In the genomic region with DNA sequence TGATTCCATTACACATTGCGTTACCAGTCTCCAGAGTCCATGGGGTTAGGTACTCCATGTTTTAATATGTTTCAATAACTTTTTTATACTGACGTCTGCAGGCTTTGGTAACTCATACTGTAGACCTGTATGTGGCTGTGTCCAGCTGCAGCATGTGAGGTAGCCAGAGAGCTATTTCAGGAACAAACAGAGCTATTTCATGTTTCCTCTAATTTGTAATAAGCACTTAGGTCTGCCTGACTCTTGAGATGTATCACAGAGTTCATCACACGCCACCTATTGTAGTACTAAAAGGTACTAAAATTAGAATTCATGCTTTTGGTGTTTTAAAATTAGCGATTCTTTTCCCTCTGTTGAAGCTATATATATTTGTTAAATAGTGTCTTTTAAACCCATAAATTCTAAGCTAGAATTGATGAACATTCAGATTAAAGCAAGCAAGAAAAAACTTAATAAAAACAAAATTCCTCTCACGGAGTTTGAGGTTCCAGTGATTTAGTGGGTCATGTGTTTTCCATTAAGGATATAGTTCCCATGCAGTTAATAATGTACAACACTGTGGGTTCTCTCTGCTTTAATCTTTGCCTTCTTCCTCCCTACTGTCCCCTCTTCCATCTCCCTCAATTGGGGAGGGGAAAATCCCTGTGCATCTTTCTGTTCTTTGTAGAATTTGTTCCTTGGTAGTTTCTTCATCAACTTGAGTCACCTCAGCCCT, we compare ENCODE assay signal across 11 cellular contexts. TPM values are rescaled to one million over a fixed set of nuclear protein-coding genes. Genes with fewer than 3 reads are reported as not detected.
DNase-seq lines count a peak whose midpoint lies in the region; ATAC-seq, FAIRE-seq and TF ChIP-seq lines count a peak whose summit lies in the region.
"Had no signal": no experiment of that assay in that cellular context is flagged by ENCODE, and none has a peak within 500 bp of the region (broad histone marks: within the 10 kb centered on the region; RNA-seq: fewer than 3 reads in every experiment).

No MANE protein-coding gene starts in this region.

- 45% methylated on average over 5 of the region's 5 CpGs for WGBS in K562 (ENCODE audit: insufficient coverage, low coverage, missing lambda C conversion rate)

- H3K4me3 ChIP-seq in K562: no peak overlapping the region
- no peak overlapping the region for H3K4me3 ChIP-seq in mucosa of rectum (ENCODE audit: low read length in 2 of 2)

- H4K20me1 ChIP-seq in K562 (replicated peaks; ENCODE audit: control insufficient read depth, insufficient read depth, low read length): 0 out of 2 replicates have a peak, but pooled peaks cover 3% of the 10 kb centered on the region

- TF ChIP-seq EP300 in K562 (IDR thresholded peaks at IDR 0.05; ENCODE audit: low read length): no peak

- no TSS peak for BruUV-seq in K562 (replicated peaks; lab: Mats Ljungman, UMichigan)

- H3K9me3 ChIP-seq in K562 (replicated peaks; ENCODE audit: control insufficient read depth, insufficient read depth, low read depth, low read length) (no peaks in the 10 kb centered on the region), mucosa of rectum (ENCODE audit: control insufficient read depth in 2 of 2, low read length in 2 of 2) (no peaks in the 10 kb centered on the region)

- CTCF ChIA-PET in K562 (lab: Yijun Ruan, JAX; ENCODE audit: low intra/inter-chr PET ratio): no interaction called here

- in situ Hi-C loops in K562 (cut with MboI): no loop called here

- no peaks in the 10 kb centered on the region for H3K9me3 Mint-ChIP-seq in stimulated activated naive CD8-positive, alpha-beta T cell treated with anti-CD3 and anti-CD28 coated beads, Interleukin-15, Interleukin-2, amounts not matched to agents 100 ng/mL and 50 ng/mL, for 24 hours

- no peak for TF ChIP-seq POLR2A in K562 (conservative IDR thresholded peaks at IDR 0.05)

- no peak overlapping the region for H3K4me3 Mint-ChIP-seq in stimulated activated naive CD8-positive, alpha-beta T cell treated with anti-CD3 and anti-CD28 coated beads, Interleukin-15, Interleukin-2, amounts not matched to agents 100 ng/mL and 50 ng/mL, for 24 hours
- H3K4me3 Mint-ChIP-seq: B cell had no signal

- H3K4me1 Mint-ChIP-seq in stimulated activated naive CD8-positive, alpha-beta T cell treated with anti-CD3 and anti-CD28 coated beads, Interleukin-15, Interleukin-2, amounts not matched to agents 100 ng/mL and 50 ng/mL, for 24 hours (ENCODE audit: low read depth): peaks cover 51% of the 10 kb centered on the region

- peak overlapping the region; percentile 42 for H3K27ac Mint-ChIP-seq in stimulated activated naive CD8-positive, alpha-beta T cell treated with anti-CD3 and anti-CD28 coated beads, Interleukin-15, Interleukin-2, amounts not matched to agents 100 ng/mL and 50 ng/mL, for 24 hours
- H3K27ac Mint-ChIP-seq: B cell had no signal

- TF ChIP-seq RAD21 in K562 (CRISPR knock-in tag; conservative IDR thresholded peaks at IDR 0.05 in 1 of 2, IDR thresholded peaks at IDR 0.05 in 1 of 2): no peak

- H2AFZ ChIP-seq in K562 (ENCODE audit: low read depth, low read length): no peak overlapping the region

- H3K4me2 ChIP-seq in K562 (ENCODE audit: insufficient read depth, low read length): no peak overlapping the region

- no peak for FAIRE-seq in K562 (lab: Jason Lieb, UNC)

- intact Hi-C loops in K562 (cut with micrococcal nuclease): loop anchor here (2.0 kb wide), 1 partner anchor 35 kb away; no protein-coding TSS in a partner anchor

- H3K9me1 ChIP-seq in K562 (ENCODE audit: control insufficient read depth, insufficient read depth, low read length): no peaks in the 10 kb centered on the region

- no peaks in the 10 kb centered on the region for H3K36me3 ChIP-seq in K562 (ENCODE audit: control insufficient read depth, insufficient read depth, low read length)
- no peaks in the 10 kb centered on the region for H3K36me3 ChIP-seq in mucosa of rectum (ENCODE audit: control insufficient read depth in 2 of 2, insufficient read depth in 2 of 2, low read length in 2 of 2)

- peaks cover 2% of the 10 kb centered on the region for H3K27me3 Mint-ChIP-seq in stimulated activated naive CD8-positive, alpha-beta T cell treated with anti-CD3 and anti-CD28 coated beads, Interleukin-15, Interleukin-2, amounts not matched to agents 100 ng/mL and 50 ng/mL, for 24 hours
- H3K27me3 Mint-ChIP-seq: B cell had no signal

- H3K27me3 ChIP-seq in K562 (ENCODE audit: control insufficient read depth in 2 of 2, insufficient read depth in 2 of 2, low read length in 2 of 2) (no peaks in the 10 kb centered on the region), mucosa of rectum (ENCODE audit: control insufficient read depth in 2 of 2, insufficient read depth in 2 of 2, low read length in 2 of 2) (no peaks in the 10 kb centered on the region)

- POLR2A ChIA-PET in K562 (lab: Yijun Ruan, JAX): interaction anchor here (0.7 to 2.4 kb wide), 9 partner anchors 9 to 315 kb away, joined by 3 to 9 read pairs (median 4); no protein-coding TSS in a partner anchor

- no peak for ATAC-seq in stimulated activated naive CD8-positive, alpha-beta T cell treated with anti-CD3 and anti-CD28 coated beads, Interleukin-15, Interleukin-2, amounts not matched to agents 100 U/mL and 50 U/mL, for 24 hours
- peak; percentile 14; the same call in 1 of the 3 replicates for ATAC-seq in K562
- no peak for ATAC-seq in HG02642 (IDR thresholded peaks at IDR 0.05; ENCODE audit: poor library complexity, unreplicated experiment)

- no peak overlapping the region for H3K27ac ChIP-seq in K562 (ENCODE audit: extremely low read depth, low read depth, low read length)
- H3K27ac ChIP-seq in mucosa of rectum (ENCODE audit: low read depth in 2 of 2, low read length in 2 of 2): peak overlapping the region; percentile 49 to 67

- TF ChIP-seq CTCF in K562 (IDR thresholded peaks at IDR 0.05 in 2 of 3, conservative IDR thresholded peaks at IDR 0.05 in 1 of 3; ENCODE audit: insufficient read depth in 2 of 3, low read depth in 1 of 3, low read length in 3 of 3): no peak

- peaks cover 3% of the 10 kb centered on the region for H3K36me3 Mint-ChIP-seq in stimulated activated naive CD8-positive, alpha-beta T cell treated with anti-CD3 and anti-CD28 coated beads, Interleukin-15, Interleukin-2, amounts not matched to agents 100 ng/mL and 50 ng/mL, for 24 hours (ENCODE audit: low read depth)

- no peak for DNase-seq in stimulated activated naive CD8-positive, alpha-beta T cell treated with anti-CD3 and anti-CD28 coated beads, Interleukin-15, Interleukin-2, amounts not matched to agents 100 U/mL and 50 U/mL, for 24 hours
- no peak for DNase-seq in K562 (ENCODE audit: extremely low read depth in 1 of 4, low spot score in 3 of 4)
- DNase-seq in NCI-H1092 (lab: John Stamatoyannopoulos, UW): no peak
- DNase-seq in NCI-H69 (lab: John Stamatoyannopoulos, UW): no peak
- DNase-seq in AG08395 (ENCODE audit: low spot score): no peak
- DNase-seq: activated CD4-positive, CD25-positive, alpha-beta regulatory T cell treated with anti-CD3 and anti-CD28 coated beads, Interleukin-2, amount 50 U/mL, for 72 hours; occipital lobe had no signal

- H3K9ac ChIP-seq in K562 (ENCODE audit: insufficient read depth in 1 of 2, low read depth in 2 of 2, low read length in 2 of 2): no peak overlapping the region
- peak overlapping the region in 1 of 2 donors; percentile 2 for H3K9ac ChIP-seq in mucosa of rectum (ENCODE audit: low read depth in 1 of 2, low read length in 2 of 2)

- H3K4me1 ChIP-seq in K562 (replicated peaks in 1 of 2; ENCODE audit: control insufficient read depth in 2 of 2, insufficient read depth in 2 of 2, low read length in 2 of 2) (peaks cover 11 to 29% of the 10 kb centered on the region in 2 experiments), mucosa of rectum (ENCODE audit: control insufficient read depth in 2 of 2, insufficient read depth in 2 of 2, low read length in 2 of 2) (peaks cover 15 to 26% of the 10 kb centered on the region in 2 donors)

- H3K79me2 ChIP-seq in K562 (ENCODE audit: control insufficient read depth, insufficient read depth, low read length): peaks cover 19% of the 10 kb centered on the region; the same call in 2 of the 3 replicates

TF ChIP-seq in K562, 482 proteins besides CTCF, POLR2A, EP300 and RAD21:
- no peak for TF ChIP-seq ELF4 (CRISPR knock-in tag; IDR thresholded peaks at IDR 0.05)
- TF ChIP-seq ZNF780A (CRISPR knock-in tag; IDR thresholded peaks at IDR 0.05): no peak
- no peak for TF ChIP-seq ZNF644 (tag; IDR thresholded peaks at IDR 0.05; ENCODE audit: low read depth)
- TF ChIP-seq PRPF4 (IDR thresholded peaks at IDR 0.05; ENCODE audit: insufficient read depth, low read depth, low read length, poor library complexity, severe bottlenecking): no peak
- TF ChIP-seq FOXA1 (IDR thresholded peaks at IDR 0.05; ENCODE audit: borderline replicate concordance): no peak
- TF ChIP-seq TARDBP (IDR thresholded peaks at IDR 0.05): 0 out of 2 replicates have a peak, but pooled peaks have one; percentile 26

RNA-seq across cellular contexts. Expression of gene FOXO3, which starts 37.0 kb away (rescaled TPM):
- total RNA-seq in K562 (2011; cell fraction: chromatin; rRNA removed; ENCODE audit: low replicate concordance): 9.3 and 13.8 TPM in 2 replicates
- total RNA-seq in K562 (2011; cell fraction: nucleolus; rRNA removed): 7.5 and 7.6 TPM in 2 replicates
- total RNA-seq in K562 (2011; cell fraction: nucleoplasm; rRNA removed): 7.3 and 7.9 TPM in 2 replicates
- total RNA-seq in K562 (2014; rRNA removed) (6.0 and 7.3 TPM in 2 replicates), K562 (2014; rRNA removed; fragmentation: Illumina TruSeq; extraction: Trizol) (6.8 and 8.9 TPM in 2 replicates), K562 (2015; rRNA removed; fragmentation: Illumina TruSeq; extraction: Trizol) (5.2 and 5.3 TPM in 2 replicates), K562 (2021) (10.6 and 14.6 TPM in 2 replicates)
- polyA plus RNA-seq in K562 (2011; rRNA removed) (5.8 and 8.4 TPM in 2 replicates), K562 (2014; fragmentation: Illumina TruSeq; extraction: Trizol) (9.4 and 11.0 TPM in 2 replicates), K562 (2014; fragmentation: Nextera tagmentation; extraction: Ambion mirVana) (1 to 10 TPM; 3.0 to 4.7 TPM), K562 (2014; rRNA removed) (5.2 and 6.4 TPM in 2 replicates)
- polyA plus RNA-seq in K562 (2011; cell fraction: cytosol; rRNA removed): 8.5 and 8.7 TPM in 2 replicates
- 5.1 and 6.3 TPM in 2 replicates for polyA plus RNA-seq in K562 (2011; cell fraction: nucleus; rRNA removed)
- polyA plus RNA-seq in K562 (2012): 7.3 and 9.4 TPM in 2 replicates
- polyA minus RNA-seq in K562 (2011; rRNA and poly(A)+ RNA removed): 23.3 and 23.7 TPM in 2 replicates
- 12.4 and 15.8 TPM in 2 replicates for polyA minus RNA-seq in K562 (2011; cell fraction: cytosol; rRNA and poly(A)+ RNA removed)
- polyA minus RNA-seq in K562 (2011; cell fraction: nucleus; rRNA and poly(A)+ RNA removed): 8.8 and 12.3 TPM in 2 replicates
